ENCODE assay signal across 13 cellular contexts in genomic region chr2:122478773-122479172, GRCh38.
DNase-seq lines count a peak whose midpoint lies in the region; ATAC-seq and TF ChIP-seq lines count a peak whose summit lies in the region.
"Had no signal": no experiment of that assay in that cellular context is flagged by ENCODE, and none has a peak within 500 bp of the region (broad histone marks: within the 10 kb centered on the region; RNA-seq: fewer than 3 reads in every experiment).

No MANE protein-coding gene starts in this region.

- TF ChIP-seq RAD21 in SK-N-SH (IDR thresholded peaks at IDR 0.05; ENCODE audit: low read length) (no peak), Ishikawa (IDR thresholded peaks at IDR 0.05; ENCODE audit: low read depth) (peak; percentile 22)

- no peak overlapping the region for H3K27ac ChIP-seq in SK-N-SH (ENCODE audit: low read depth in 2 of 2, low read length in 1 of 2)
- H3K27ac ChIP-seq: 22Rv1, BLaER1 had no signal

- no peak for ATAC-seq in SK-N-SH treated with all-trans-retinoic acid at 6 μM for 48 hours
- ATAC-seq: HCT116 had no signal

- TF ChIP-seq CTCF in SK-N-SH (IDR thresholded peaks at IDR 0.05) (no peak), cardiac fibroblast (IDR thresholded peaks at IDR 0.05; ENCODE audit: low read depth, low read length) (no peak), nephron (IDR thresholded peaks at IDR 0.05; ENCODE audit: unreplicated experiment in 3 of 3) (no peak), CD14-positive monocyte (IDR thresholded peaks at IDR 0.05) (no peak)

- H3K27me3 Mint-ChIP-seq in nephron (ENCODE audit: low read depth) (no peaks in the 10 kb centered on the region), CD14-positive monocyte (ENCODE audit: low read depth in 3 of 3) (no peaks in the 10 kb centered on the region)
- H3K27me3 Mint-ChIP-seq: CD4-positive, CD25-positive, alpha-beta regulatory T cell had no signal

- H3K9ac ChIP-seq in SK-N-SH = no peak overlapping the region
- H3K9ac ChIP-seq: BLaER1 had no signal

- peak overlapping the region in 2 of 3 experiments; percentile 51 to 76 for H3K27ac Mint-ChIP-seq in nephron
- H3K27ac Mint-ChIP-seq in CD14-positive monocyte = no peak overlapping the region
- H3K27ac Mint-ChIP-seq: CD4-positive, CD25-positive, alpha-beta regulatory T cell had no signal

- H3K4me2 ChIP-seq in SK-N-SH = no peak overlapping the region
- H3K4me2 ChIP-seq: BLaER1 had no signal

- no peak for DNase-seq in SK-N-SH
- peak; percentile 22 to 65 for DNase-seq in cardiac fibroblast (ENCODE audit: low read depth in 2 of 2)
- DNase-seq in NCI-H69 (lab: John Stamatoyannopoulos, UW) = no peak
- DNase-seq in DMS53 (lab: John Stamatoyannopoulos, UW) = no peak
- no peak for DNase-seq in CD14-positive monocyte (ENCODE audit: low spot score)
- DNase-seq: AML-193; CD4-positive, CD25-positive, alpha-beta regulatory T cell had no signal

- no peaks in the 10 kb centered on the region for H3K36me3 Mint-ChIP-seq in nephron (ENCODE audit: low read depth)
- no peaks in the 10 kb centered on the region for H3K36me3 Mint-ChIP-seq in CD14-positive monocyte
- H3K36me3 Mint-ChIP-seq: CD4-positive, CD25-positive, alpha-beta regulatory T cell had no signal

- CTCF ChIA-PET in SK-N-SH (lab: Yijun Ruan, JAX) = no interaction called here

- 10% methylated on average over 2 of the region's 2 CpGs for WGBS in SK-N-SH (ENCODE audit: low lambda C conversion rate)

- H2AFZ ChIP-seq in SK-N-SH (ENCODE audit: low read depth) = no peak overlapping the region

- H4K20me1 ChIP-seq in SK-N-SH (ENCODE audit: insufficient read depth) = no peaks in the 10 kb centered on the region
- H4K20me1 ChIP-seq: BLaER1 had no signal

- no peaks in the 10 kb centered on the region for H3K27me3 ChIP-seq in SK-N-SH (ENCODE audit: insufficient read depth)
- H3K27me3 ChIP-seq: BLaER1 had no signal

- H3K9me2 ChIP-seq in SK-N-SH = no peaks in the 10 kb centered on the region

- H3K9me3 Mint-ChIP-seq in nephron (peaks cover 2% of the 10 kb centered on the region), CD14-positive monocyte (peaks cover 0 to 11% (median 2%) of the 10 kb centered on the region in 7 donors)

- H3K79me2 ChIP-seq in SK-N-SH (ENCODE audit: insufficient read depth) = no peaks in the 10 kb centered on the region

- no peaks in the 10 kb centered on the region for H3K9me3 ChIP-seq in SK-N-SH
- H3K9me3 ChIP-seq: BLaER1 had no signal

- H3K4me1 Mint-ChIP-seq in nephron = peaks cover 48% of the 10 kb centered on the region
- H3K4me1 Mint-ChIP-seq in CD14-positive monocyte = no peaks in the 10 kb centered on the region
- H3K4me1 Mint-ChIP-seq: CD4-positive, CD25-positive, alpha-beta regulatory T cell had no signal

- H3K4me3 Mint-ChIP-seq in nephron (no peak overlapping the region), CD14-positive monocyte (no peak overlapping the region)
- H3K4me3 Mint-ChIP-seq: CD4-positive, CD25-positive, alpha-beta regulatory T cell had no signal

- no peak for TF ChIP-seq EP300 in SK-N-SH (IDR thresholded peaks at IDR 0.05; ENCODE audit: borderline replicate concordance in 1 of 2, low read depth in 1 of 2, low read length in 1 of 2)
- TF ChIP-seq EP300 in Ishikawa (IDR thresholded peaks at IDR 0.05; ENCODE audit: borderline replicate concordance) = peak; percentile 96

- H3F3A ChIP-seq in SK-N-SH (replicated peaks; ENCODE audit: insufficient read depth) = no peaks in the 10 kb centered on the region

- H3K36me3 ChIP-seq in SK-N-SH (replicated peaks in 1 of 2; ENCODE audit: control insufficient read depth in 1 of 2, insufficient read depth in 2 of 2, low read length in 1 of 2) = no peaks in the 10 kb centered on the region
- H3K36me3 ChIP-seq: BLaER1 had no signal

- H3K4me3 ChIP-seq in SK-N-SH (ENCODE audit: low read depth in 2 of 2, low read length in 1 of 2) (no peak overlapping the region), cardiac fibroblast (replicated peaks in 1 of 2; ENCODE audit: low read depth in 2 of 2, low read length in 2 of 2) (no peak overlapping the region)
- H3K4me3 ChIP-seq: BLaER1 had no signal

- H3K4me1 ChIP-seq in SK-N-SH (ENCODE audit: control insufficient read depth in 1 of 2, insufficient read depth in 2 of 2, low read depth in 1 of 2, low read length in 1 of 2) = peaks cover 0 to 6% of the 10 kb centered on the region in 2 experiments; a peak in 1 of 4 replicates

- intact Hi-C loops in CD14-positive monocyte (cut with micrococcal nuclease) = no loop called here

- POLR2A ChIA-PET in SK-N-SH (lab: Yijun Ruan, JAX) = no interaction called here

TF ChIP-seq in SK-N-SH treated with all-trans-retinoic acid at 6 μM for 48 hours, 23 proteins besides CTCF, POLR2A, EP300 and RAD21:
- TF ChIP-seq PATZ1 (CRISPR knock-in tag; IDR thresholded peaks at IDR 0.05; ENCODE audit: borderline replicate concordance) (no peak), ZC3H10 (CRISPR knock-in tag; IDR thresholded peaks at IDR 0.05) (no peak), ISL1 (CRISPR knock-in tag; IDR thresholded peaks at IDR 0.05) (peak; percentile 13; the same call in 1 of the 2 replicates)

TF ChIP-seq in SK-N-SH, 30 proteins besides CTCF, POLR2A, EP300 and RAD21:
- no peak for TF ChIP-seq RFX5 (IDR thresholded peaks at IDR 0.05; ENCODE audit: low read length)
- TF ChIP-seq IRF3 (IDR thresholded peaks at IDR 0.05; ENCODE audit: low read depth, low read length) = no peak
- no peak for TF ChIP-seq USF1 (IDR thresholded peaks at IDR 0.05; ENCODE audit: borderline replicate concordance, low read depth)
- no peak for TF ChIP-seq MAX (IDR thresholded peaks at IDR 0.05; ENCODE audit: low read depth)
- no peak for TF ChIP-seq TAF1 (IDR thresholded peaks at IDR 0.05; ENCODE audit: borderline replicate concordance, low read depth, low read length)

TF ChIP-seq in Ishikawa, 13 proteins besides CTCF, POLR2A, EP300 and RAD21:
- TF ChIP-seq EGR1 (IDR thresholded peaks at IDR 0.05) = no peak
- peak; percentile 87 for TF ChIP-seq TCF12 (IDR thresholded peaks at IDR 0.05; ENCODE audit: low read depth)
- no peak for TF ChIP-seq TAF1 (IDR thresholded peaks at IDR 0.05; ENCODE audit: low read depth)
- TF ChIP-seq CEBPB (IDR thresholded peaks at IDR 0.05) = peak; percentile 15; the same call in 1 of the 2 replicates
- peak; percentile 96 for TF ChIP-seq FOXM1 (IDR thresholded peaks at IDR 0.05; ENCODE audit: borderline replicate concordance, low read depth)
- TF ChIP-seq REST (IDR thresholded peaks at IDR 0.05; ENCODE audit: low read depth) = no peak
- no peak for TF ChIP-seq CREB1 (IDR thresholded peaks at IDR 0.05; ENCODE audit: low read depth)
- no peak for TF ChIP-seq ZBTB7A (IDR thresholded peaks at IDR 0.05; ENCODE audit: low read depth)
- TF ChIP-seq NFIC (IDR thresholded peaks at IDR 0.05) = peak; percentile 89
- peak; percentile 94 for TF ChIP-seq TEAD4 (IDR thresholded peaks at IDR 0.05)
- 0 out of 2 replicates have a peak, but pooled peaks have one; percentile 11 for TF ChIP-seq MAX (IDR thresholded peaks at IDR 0.05)
- no peak for TF ChIP-seq USF1 (IDR thresholded peaks at IDR 0.05)
- TF ChIP-seq YY1 (IDR thresholded peaks at IDR 0.05; ENCODE audit: low read depth) = no peak
TF ChIP-seq in Ishikawa: peak in this region for 6.

Comparison
In these comparisons a context has a peak if more than half of its experiments do, and no peak if none do; other contexts are left out.
1. DNase-seq: peak in cardiac fibroblast (2 of 2); none in SK-N-SH (single experiment), NCI-H69 (single experiment), DMS53 (single experiment) and CD14-positive monocyte (single experiment).
2. H3K27ac Mint-ChIP-seq: peak in nephron (2 of 3); none in CD14-positive monocyte (0 of 7).